In genomic region chr2:8255448-8255800, GRCh38 we compare ENCODE assay signal across 1 cellular context.
TF ChIP-seq lines count a peak whose summit lies in the region.

No MANE protein-coding gene starts in this region.

TF ChIP-seq in H1, 55 proteins besides CTCF, POLR2A, EP300 and RAD21:
- TF ChIP-seq SIN3A (conservative IDR thresholded peaks at IDR 0.05 in 1 of 2, IDR thresholded peaks at IDR 0.05 in 1 of 2; ENCODE audit: low read depth in 1 of 2, low read length in 2 of 2) (no peak), KDM5A (IDR thresholded peaks at IDR 0.05; ENCODE audit: low read length) (no peak), JUND (IDR thresholded peaks at IDR 0.05; ENCODE audit: low read length) (peak; percentile 82), RFX5 (IDR thresholded peaks at IDR 0.05; ENCODE audit: borderline replicate concordance, low read depth, low read length) (no peak)
